ENCODE assay signal across 20 cellular contexts in the genomic region with DNA sequence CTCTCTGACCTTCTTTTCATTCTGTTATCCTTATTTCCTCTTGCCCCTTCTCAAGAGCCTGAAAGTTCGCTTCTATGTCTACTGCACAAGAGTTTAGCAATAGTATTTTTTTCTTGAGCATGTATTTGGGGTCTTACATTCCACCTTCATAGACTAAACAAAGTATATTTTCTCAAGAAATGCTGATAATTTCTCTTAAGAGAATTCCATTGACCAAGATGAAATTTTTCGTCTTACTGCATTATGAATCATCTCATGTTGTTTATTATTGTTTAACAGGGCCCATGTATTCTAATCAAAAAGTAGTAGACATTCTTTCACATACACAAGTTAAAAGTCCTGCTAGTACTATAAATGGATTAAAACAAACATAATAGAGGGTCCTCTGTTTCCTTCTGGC.
"Had no signal": no experiment of that assay in that cellular context is flagged by ENCODE, and none has a peak within 500 bp of the region (broad histone marks: within the 10 kb centered on the region; RNA-seq: fewer than 3 reads in every experiment).

No MANE protein-coding gene starts in this region.

- DNase-seq: activated CD4-positive, alpha-beta T cell treated with anti-CD3 and anti-CD28 coated beads, Interleukin-2, amount 10 ng/mL, durations not matched to agents 7 days and 5 days; activated CD8-positive, alpha-beta memory T cell treated with anti-CD3 and anti-CD28 coated beads, Interleukin-2, amount 50 U/mL, for 4 hours; activated CD8-positive, alpha-beta T cell treated with anti-CD3 and anti-CD28 coated beads, Interleukin-2, amount 10 ng/mL, durations not matched to agents 7 days and 5 days; activated naive CD4-positive, alpha-beta T cell treated with anti-CD3 and anti-CD28 coated beads for 36 hours; activated T-cell treated with anti-CD3 and anti-CD28 coated beads, Interleukin-2, amount 50 U/mL, for 4 hours; aorta; cerebellar nuclear complex; dermis blood vessel endothelial cell; effector memory CD4-positive, alpha-beta T cell; esophagus squamous epithelium; heart left ventricle; mesendoderm; naive thymus-derived CD8-positive, alpha-beta T cell; pancreas; right lobe of liver; stimulated activated CD4-positive, alpha-beta T cell treated with anti-CD3 and anti-CD28 coated beads, Interleukin-4, amount 100 ng/mL, for 4 hours had no signal

- ATAC-seq: activated CD8-positive, alpha-beta T cell treated with anti-CD3 and anti-CD28 coated beads, Interleukin-2, amount 10 ng/mL, durations not matched to agents 7 days and 5 days; activated T-cell treated with anti-CD3 and anti-CD28 coated beads, Interleukin-2, amount 50 U/mL, for 4 hours; gastroesophageal sphincter; heart left ventricle; naive thymus-derived CD8-positive, alpha-beta T cell; pancreas; right lobe of liver; stimulated activated memory B cell treated with anti-CD40 and anti-IgM and Interleukin-4, amounts not matched to agents 10 μg/mL and 1 μg/mL and 100 μg/mL, for 72 hours had no signal

- H3K27ac ChIP-seq: esophagus squamous epithelium, gastroesophageal sphincter, heart left ventricle, pancreas, right lobe of liver, thoracic aorta had no signal

- H3K4me1 ChIP-seq: esophagus squamous epithelium, gastroesophageal sphincter, heart left ventricle, pancreas had no signal

- FAIRE-seq: bronchial epithelial cell, pancreas had no signal

- H3K9me3 ChIP-seq: esophagus squamous epithelium, gastroesophageal sphincter, heart left ventricle, pancreas, right lobe of liver, thoracic aorta had no signal

- H3K4me3 ChIP-seq: esophagus squamous epithelium, gastroesophageal sphincter, heart left ventricle, pancreas, right lobe of liver, thoracic aorta had no signal
